In genomic region chr18:77944533-77944932, GRCh38 we compare ENCODE assay signal across 1 cellular context.
TF ChIP-seq lines count a peak whose summit lies in the region.

No MANE protein-coding gene starts in this region.

TF ChIP-seq in HepG2, 621 proteins besides CTCF, POLR2A, EP300 and RAD21 (continued from another document):
- TF ChIP-seq ZNF407 (CRISPR knock-in tag; IDR thresholded peaks at IDR 0.05; ENCODE audit: not compliant biosample characterization), result no peak
- no peak for TF ChIP-seq JARID2 (CRISPR knock-in tag; IDR thresholded peaks at IDR 0.05; ENCODE audit: insufficient replicate concordance)
